Comparison of ENCODE assay signal across 19 cellular contexts in the genomic region with DNA sequence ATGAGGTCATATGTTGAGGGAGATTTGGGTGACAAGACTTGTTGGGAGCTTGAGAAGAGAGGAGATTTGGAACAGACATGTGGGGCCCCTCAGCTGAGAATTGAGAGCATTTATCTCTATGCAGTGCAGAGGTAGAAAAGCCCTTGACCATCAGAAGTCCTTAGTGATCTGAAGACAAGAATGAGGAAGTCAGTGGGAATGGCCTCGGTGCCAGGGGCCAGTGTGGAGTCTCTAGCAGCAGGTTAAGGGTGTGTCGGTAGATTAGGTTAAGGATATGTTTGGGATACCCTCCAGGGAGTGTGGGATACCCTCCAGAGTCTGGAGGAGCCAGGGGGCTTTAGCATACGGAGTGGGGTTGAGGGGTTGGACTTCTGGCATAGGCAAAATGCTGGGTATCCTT.
"Had no signal": no experiment of that assay in that cellular context is flagged by ENCODE, and none has a peak within 500 bp of the region (broad histone marks: within the 10 kb centered on the region; RNA-seq: fewer than 3 reads in every experiment).

No MANE protein-coding gene starts in this region.

- DNase-seq: activated naive CD4-positive, alpha-beta T cell; activated naive CD8-positive, alpha-beta T cell treated with anti-CD3 and anti-CD28 coated beads for 36 hours; activated T-cell treated with anti-CD3 and anti-CD28 coated beads, Interleukin-2, amount 50 U/mL, for 1 hour; central memory CD4-positive, alpha-beta T cell; dermis blood vessel endothelial cell; effector CD8-positive, alpha-beta T cell; glutamatergic neuron; immature natural killer cell; naive B cell; retina; stimulated activated CD4-positive, alpha-beta T cell treated with anti-CD3 and anti-CD28 coated beads, Interleukin-4, amount 100 ng/mL, for 4 hours; stimulated activated naive CD8-positive, alpha-beta T cell treated with anti-CD3 and anti-CD28 coated beads, Interleukin-15, Interleukin-2, amounts not matched to agents 100 U/mL and 50 U/mL, for 24 hours; tibial artery; uterus had no signal

- H3K27me3 ChIP-seq: tibial artery, uterus had no signal

- H3K9me3 ChIP-seq: tibial artery, uterus had no signal

- ATAC-seq: esophagus mucosa; left lobe of liver; stimulated activated naive CD8-positive, alpha-beta T cell treated with anti-CD3 and anti-CD28 coated beads, Interleukin-15, Interleukin-2, amounts not matched to agents 100 U/mL and 50 U/mL, for 24 hours; WTC11 had no signal

- H3K36me3 ChIP-seq: tibial artery, uterus had no signal

- H3K4me1 ChIP-seq: uterus had no signal

- H3K4me2 ChIP-seq: hepatocyte had no signal

- H3K27ac ChIP-seq: hepatocyte, tibial artery, uterus had no signal

- H3K4me3 ChIP-seq: hepatocyte, lung, tibial artery, uterus had no signal

- H3K79me2 ChIP-seq: hepatocyte had no signal

- H2AFZ ChIP-seq: hepatocyte had no signal
